Comparison of ENCODE assay signal across 8 cellular contexts in genomic region chr7:123534383-123535260, GRCh38. TPM values are rescaled to one million over a fixed set of nuclear protein-coding genes. Genes with fewer than 3 reads are reported as not detected.
DNase-seq lines count a peak whose midpoint lies in the region; ATAC-seq and TF ChIP-seq lines count a peak whose summit lies in the region.

Gene IQUB, minus strand, starts transcription at chr7:123534595. Its CDS starts 22,255 bp downstream, at chr7:123512340.

- intact Hi-C loops in activated CD4-positive, alpha-beta T cell treated with anti-CD3 and anti-CD28 coated beads, Interleukin-2, amount 10 ng/mL, durations not matched to agents 24 days and 14 days (cut with micrococcal nuclease) = loop anchor here (1.0 to 2.0 kb wide), 2 partner anchors 23 to 214 kb away; partner anchors contain the start of genes NDUFA5 and WASL

- H3K36me3 ChIP-seq in BE2C = no peaks in the 10 kb centered on the region

- peak within 1 kb of the TSS; percentile 62 to 95 for H3K27ac ChIP-seq in coronary artery

- H3K27me3 ChIP-seq in BE2C = no peaks in the 10 kb centered on the region; the same call in 1 of the 2 replicates

- H3K27ac Mint-ChIP-seq in activated CD4-positive, alpha-beta T cell treated with anti-CD3 and anti-CD28 coated beads, Interleukin-2, amount 10 ng/mL, durations not matched to agents 24 days and 14 days = peak within 1 kb of the TSS; percentile 90

- DNase-seq in BE2C (peak; percentile 100), GM19240 (ENCODE audit: insufficient read length, low spot score) (peak; percentile 73), NCI-H524 treated with DMSO at 0.1 percent for 48 hours (lab: John Stamatoyannopoulos, UW) (peak; percentile 74), coronary artery (ENCODE audit: low spot score) (peak; percentile 98), left kidney (ENCODE audit: low read depth, low spot score) (peak; percentile 99)
- DNase-seq in activated CD4-positive, alpha-beta T cell treated with anti-CD3 and anti-CD28 coated beads, Interleukin-2, amount 10 ng/mL, durations not matched to agents 24 days and 14 days = peak; percentile 97
- peak; percentile 95 for DNase-seq in stimulated activated CD4-positive, alpha-beta T cell treated with anti-CD3 and anti-CD28 coated beads, Interleukin-1b, Interleukin-23, amount 100 ng/mL, for 48 hours

- TF ChIP-seq CTCF in BE2C (IDR thresholded peaks at IDR 0.05; ENCODE audit: low read depth, low read length) (no peak), coronary artery (IDR thresholded peaks at IDR 0.05) (no peak)

- peaks cover 22% of the 10 kb centered on the region for H3K4me1 Mint-ChIP-seq in activated CD4-positive, alpha-beta T cell treated with anti-CD3 and anti-CD28 coated beads, Interleukin-2, amount 10 ng/mL, durations not matched to agents 24 days and 14 days

- peaks cover 29% of the 10 kb centered on the region for H3K27me3 Mint-ChIP-seq in activated CD4-positive, alpha-beta T cell treated with anti-CD3 and anti-CD28 coated beads, Interleukin-2, amount 10 ng/mL, durations not matched to agents 24 days and 14 days

- no peaks in the 10 kb centered on the region for H3K9me3 Mint-ChIP-seq in activated CD4-positive, alpha-beta T cell treated with anti-CD3 and anti-CD28 coated beads, Interleukin-2, amount 10 ng/mL, durations not matched to agents 24 days and 14 days

- H3K4me3 Mint-ChIP-seq in activated CD4-positive, alpha-beta T cell treated with anti-CD3 and anti-CD28 coated beads, Interleukin-2, amount 10 ng/mL, durations not matched to agents 24 days and 14 days = peak within 1 kb of the TSS; percentile 97

- no peaks in the 10 kb centered on the region for H3K36me3 Mint-ChIP-seq in activated CD4-positive, alpha-beta T cell treated with anti-CD3 and anti-CD28 coated beads, Interleukin-2, amount 10 ng/mL, durations not matched to agents 24 days and 14 days (ENCODE audit: low read depth)

- H3K4me3 ChIP-seq in BE2C (ENCODE audit: low read depth, low read length) = peak within 1 kb of the TSS; percentile 68
- H3K4me3 ChIP-seq in coronary artery = peak within 1 kb of the TSS; percentile 69

- peak; percentile 64 for ATAC-seq in HG03457 (IDR thresholded peaks at IDR 0.05; ENCODE audit: unreplicated experiment)

- H3K4me1 ChIP-seq in BE2C = peaks cover 11% of the 10 kb centered on the region

- H3K9me3 ChIP-seq in BE2C = no peaks in the 10 kb centered on the region

RNA-seq across cellular contexts. Expression of gene IQUB, which starts in this region (rescaled TPM):
- not detected for polyA plus RNA-seq in BE2C (2012; ENCODE audit: insufficient read depth, insufficient read length, low read depth)
- 0.05 TPM in 1 of 2 replicates, not detected in the other for total RNA-seq in activated CD4-positive, alpha-beta T cell treated with anti-CD3 and anti-CD28 coated beads, Interleukin-2, amount 10 ng/mL, durations not matched to agents 24 days and 14 days

Comparison
In these comparisons a context has a peak if more than half of its experiments do, and no peak if none do; other contexts are left out.
1. Peak in every context shown above with its lines: DNase-seq, ATAC-seq, H3K4me3 ChIP-seq and H3K27ac ChIP-seq.
2. Peak in DNase-seq in activated CD4-positive, alpha-beta T cell treated with anti-CD3 and anti-CD28 coated beads, Interleukin-2, amount 10 ng/mL, durations not matched to agents 24 days and 14 days; RNA of the gene not detected or under 1 TPM.